Comparison of ENCODE assay signal across 8 cellular contexts in the genomic region with DNA sequence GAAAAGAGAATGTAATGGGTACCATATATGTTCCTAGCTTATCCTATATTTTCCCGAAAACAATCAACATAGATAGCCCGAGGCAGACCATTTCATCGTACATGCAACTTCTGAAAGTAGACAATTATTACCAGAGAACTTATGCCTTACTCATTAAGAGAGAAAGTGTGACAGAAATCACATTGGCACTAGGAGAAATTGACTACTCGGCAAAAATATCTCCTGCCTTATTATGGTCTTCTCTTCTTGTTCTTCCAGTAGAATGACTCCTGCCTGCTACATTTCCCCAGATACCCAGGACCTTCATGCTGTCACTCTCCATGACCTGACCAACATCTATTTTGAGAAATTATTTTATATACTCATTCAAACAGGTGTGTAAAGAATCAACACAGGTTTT.
"Had no signal": no experiment of that assay in that cellular context is flagged by ENCODE, and none has a peak within 500 bp of the region (broad histone marks: within the 10 kb centered on the region; RNA-seq: fewer than 3 reads in every experiment).

No MANE protein-coding gene starts in this region.

- H3K4me3 ChIP-seq: GM12878 had no signal

- FAIRE-seq: G401.6, GM12878, GM12891, GM12892, GM18507, GM19239 had no signal

- DNase-seq: GDM1, GF-D8 had no signal

- ATAC-seq: GM12878 had no signal
